1 cellular context compared by ENCODE assay signal in the genomic region with DNA sequence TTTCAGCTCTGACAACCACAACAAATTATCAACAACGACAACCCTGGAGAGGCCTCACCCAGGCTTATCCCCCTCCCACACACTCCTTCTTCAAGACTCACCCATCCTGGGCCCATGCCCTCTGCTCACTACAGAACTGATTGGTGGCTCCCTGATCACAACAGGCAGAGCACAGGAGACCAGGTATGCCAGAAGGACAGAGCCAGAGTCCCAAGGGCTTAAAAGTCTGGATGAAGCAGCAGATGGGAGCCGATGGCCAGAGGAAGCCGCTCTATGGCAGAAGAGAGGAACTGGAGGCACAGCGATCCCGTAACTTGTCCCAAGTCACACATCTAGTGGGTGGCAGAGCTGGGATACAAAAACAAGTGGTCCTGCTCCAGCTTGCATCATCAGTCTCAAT.
TF ChIP-seq lines count a peak whose summit lies in the region.

No MANE protein-coding gene starts in this region.

TF ChIP-seq in HepG2, 621 proteins besides CTCF, POLR2A, EP300 and RAD21 (continued from another document):
- TF ChIP-seq ZNF777 (CRISPR knock-in tag; IDR thresholded peaks at IDR 0.05): no peak
- TF ChIP-seq RFXANK (CRISPR knock-in tag; IDR thresholded peaks at IDR 0.05): no peak
- TF ChIP-seq SIX4 (CRISPR knock-in tag; IDR thresholded peaks at IDR 0.05): no peak
- TF ChIP-seq ZNF460 (CRISPR knock-in tag; IDR thresholded peaks at IDR 0.05; ENCODE audit: borderline replicate concordance): no peak
- no peak for TF ChIP-seq MAZ (IDR thresholded peaks at IDR 0.05; ENCODE audit: borderline replicate concordance, low read depth, low read length)
- no peak for TF ChIP-seq MAZ (CRISPR knock-in tag; IDR thresholded peaks at IDR 0.05; ENCODE audit: low read depth)
- no peak for TF ChIP-seq ZNF780A (CRISPR knock-in tag; IDR thresholded peaks at IDR 0.05)
- no peak for TF ChIP-seq ZKSCAN8 (CRISPR knock-in tag; IDR thresholded peaks at IDR 0.05; ENCODE audit: borderline replicate concordance)
- TF ChIP-seq, protein P1, sequence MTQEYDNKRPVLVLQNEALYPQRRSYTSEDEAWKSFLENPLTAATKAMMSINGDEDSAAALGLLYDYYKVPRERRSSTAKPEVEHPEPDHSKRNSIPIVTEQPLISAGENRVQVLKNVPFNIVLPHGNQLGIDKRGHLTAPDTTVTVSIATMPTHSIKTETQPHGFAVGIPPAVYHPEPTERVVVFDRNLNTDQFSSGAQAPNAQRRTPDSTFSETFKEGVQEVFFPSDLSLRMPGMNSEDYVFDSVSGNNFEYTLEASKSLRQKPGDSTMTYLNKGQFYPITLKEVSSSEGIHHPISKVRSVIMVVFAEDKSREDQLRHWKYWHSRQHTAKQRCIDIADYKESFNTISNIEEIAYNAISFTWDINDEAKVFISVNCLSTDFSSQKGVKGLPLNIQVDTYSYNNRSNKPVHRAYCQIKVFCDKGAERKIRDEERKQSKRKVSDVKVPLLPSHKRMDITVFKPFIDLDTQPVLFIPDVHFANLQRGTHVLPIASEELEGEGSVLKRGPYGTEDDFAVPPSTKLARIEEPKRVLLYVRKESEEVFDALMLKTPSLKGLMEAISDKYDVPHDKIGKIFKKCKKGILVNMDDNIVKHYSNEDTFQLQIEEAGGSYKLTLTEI (CRISPR knock-in tag; conservative IDR thresholded peaks at IDR 0.05): no peak
- TF ChIP-seq GTF2F1 (IDR thresholded peaks at IDR 0.05; ENCODE audit: low read length): no peak
